In the genomic region with DNA sequence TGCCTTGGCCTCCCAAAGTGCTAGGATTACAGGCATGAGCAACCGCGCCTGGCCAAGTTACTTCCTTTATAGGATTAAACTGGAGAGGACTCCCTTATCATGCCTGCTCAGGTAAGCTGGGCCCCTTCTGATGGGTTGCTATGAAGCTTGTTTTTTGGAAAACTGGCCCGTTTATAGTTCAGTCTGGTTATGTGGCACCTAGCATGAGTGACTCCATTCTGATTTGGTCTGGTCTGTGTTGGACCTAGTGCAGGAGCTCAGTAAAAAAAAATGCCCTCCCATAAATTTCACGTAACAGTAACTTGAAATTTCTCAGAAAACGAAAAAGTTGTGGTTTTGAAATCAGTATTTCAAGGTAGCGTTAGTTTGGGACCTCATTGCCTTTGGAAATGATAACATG, we compare ENCODE assay signal across 21 cellular contexts.
"Had no signal": no experiment of that assay in that cellular context is flagged by ENCODE, and none has a peak within 500 bp of the region (broad histone marks: within the 10 kb centered on the region; RNA-seq: fewer than 3 reads in every experiment).

No MANE protein-coding gene starts in this region.

- H3K36me3 Mint-ChIP-seq: mesothelial cell of epicardium; naive B cell; naive thymus-derived CD8-positive, alpha-beta T cell had no signal

- H3K4me1 Mint-ChIP-seq: mesothelial cell of epicardium; naive B cell; naive thymus-derived CD8-positive, alpha-beta T cell had no signal

- H3K27me3 ChIP-seq: dorsolateral prefrontal cortex, esophagus muscularis mucosa, foreskin keratinocyte, gastroesophageal sphincter, heart right ventricle, left lung had no signal

- H3K27ac Mint-ChIP-seq: mesothelial cell of epicardium; naive thymus-derived CD8-positive, alpha-beta T cell had no signal

- H3K27me3 Mint-ChIP-seq: naive B cell; naive thymus-derived CD8-positive, alpha-beta T cell had no signal

- H3K4me3 Mint-ChIP-seq: mesothelial cell of epicardium; naive thymus-derived CD8-positive, alpha-beta T cell had no signal

- ATAC-seq: foreskin keratinocyte; gastroesophageal sphincter; heart right ventricle; left cardiac atrium; left lung; left ventricle myocardium superior; lower lobe of right lung; mucosa of descending colon; naive thymus-derived CD8-positive, alpha-beta T cell had no signal

- H3K27ac ChIP-seq: coronary artery, dorsolateral prefrontal cortex, esophagus muscularis mucosa, foreskin keratinocyte, gastroesophageal sphincter, heart right ventricle, left lung, lower lobe of right lung had no signal

- H3K9me3 Mint-ChIP-seq: mesothelial cell of epicardium had no signal

- DNase-seq: dermis blood vessel endothelial cell; dorsolateral prefrontal cortex; effector CD4-positive, alpha-beta T cell; effector memory CD4-positive, alpha-beta T cell; foreskin keratinocyte; glutamatergic neuron; head of caudate nucleus; heart right ventricle; hippocampal formation; left cardiac atrium; left ventricle myocardium superior; lower lobe of right lung; mesenchymal stem cell; mucosa of descending colon; naive B cell; naive thymus-derived CD8-positive, alpha-beta T cell had no signal

- H3K4me1 ChIP-seq: foreskin keratinocyte, gastroesophageal sphincter, heart right ventricle, left lung, lower lobe of right lung had no signal

- H3K9me3 ChIP-seq: esophagus muscularis mucosa, gastroesophageal sphincter, left lung, lower lobe of right lung, mucosa of descending colon had no signal

- H3K4me3 ChIP-seq: coronary artery, dorsolateral prefrontal cortex, esophagus muscularis mucosa, gastroesophageal sphincter, heart right ventricle, left lung, lower lobe of right lung, mucosa of descending colon had no signal

- H3K36me3 ChIP-seq: esophagus muscularis mucosa, gastroesophageal sphincter, heart right ventricle, left lung, lower lobe of right lung had no signal
